Comparison of ENCODE assay signal across 8 cellular contexts in genomic region chr21:46184625-46185555, GRCh38. TPM values are rescaled to one million over a fixed set of nuclear protein-coding genes. Genes with fewer than 3 reads are reported as not detected.
DNase-seq lines count a peak whose midpoint lies in the region; FAIRE-seq and TF ChIP-seq lines count a peak whose summit lies in the region.

No MANE protein-coding gene starts in this region.

- H2AFZ ChIP-seq in Karpas-422 (ENCODE audit: low read length) (peak overlapping the region; percentile 99; the same call in 1 of the 2 replicates), neuronal stem cell (ENCODE audit: low read length) (peak overlapping the region; percentile 90)

- H4K91ac ChIP-seq in neuronal stem cell (ENCODE audit: low read depth, low read length, poor library complexity): peak overlapping the region; percentile 43

- H3K36me3 Mint-ChIP-seq in activated naive CD4-positive, alpha-beta T cell treated with anti-CD3 and anti-CD28 coated beads for 36 hours (ENCODE audit: low read depth): no peaks in the 10 kb centered on the region

- H2BK12ac ChIP-seq in neuronal stem cell (ENCODE audit: low read length): no peak overlapping the region

- peak overlapping the region; percentile 73 for H3K27ac Mint-ChIP-seq in activated naive CD4-positive, alpha-beta T cell treated with anti-CD3 and anti-CD28 coated beads for 36 hours

- H4K8ac ChIP-seq in neuronal stem cell (ENCODE audit: low read depth, low read length): peak overlapping the region; percentile 9

- peaks cover 6% of the 10 kb centered on the region for H3K4me1 Mint-ChIP-seq in activated naive CD4-positive, alpha-beta T cell treated with anti-CD3 and anti-CD28 coated beads for 36 hours (ENCODE audit: low read depth)

- no CpG with 5 or more reads among the region's 30 CpGs for WGBS in neuronal stem cell (ENCODE audit: extremely low coverage in 2 of 2, insufficient read length in 2 of 2, insufficient replicate concordance in 1 of 2), 2 donors
- WGBS in stomach, 5 donors: 9 to 43% (median 13%) methylated on average over 26 to 30 of the region's 30 CpGs

- no peaks in the 10 kb centered on the region for H3K9me3 ChIP-seq in Karpas-422 (ENCODE audit: low read length)
- H3K9me3 ChIP-seq in SJCRH30 (replicated peaks): no peaks in the 10 kb centered on the region
- H3K9me3 ChIP-seq in neuronal stem cell (replicated peaks in 1 of 2; ENCODE audit: control insufficient read depth in 2 of 2, insufficient read depth in 1 of 2, low read depth in 1 of 2, low read length in 2 of 2): no peaks in the 10 kb centered on the region
- H3K9me3 ChIP-seq in stomach: no peaks in the 10 kb centered on the region

- intact Hi-C loops in activated naive CD4-positive, alpha-beta T cell treated with anti-CD3 and anti-CD28 coated beads for 36 hours (cut with micrococcal nuclease): loop anchor here (2.0 kb wide), 2 partner anchors 40 to 44 kb away; partner anchors contain the start of gene LSS
- intact Hi-C loops in stomach (cut with DNase I; ENCODE audit: low total_unique reads): no loop called here

- CTCF ChIA-PET in activated naive CD4-positive, alpha-beta T cell treated with anti-CD3 and anti-CD28 coated beads for 36 hours (lab: Charles Lee): no interaction called here

- H3K9ac ChIP-seq in Karpas-422 (ENCODE audit: low read length) (peak overlapping the region; percentile 79), neuronal stem cell (ENCODE audit: low read depth, low read length, poor library complexity) (peak overlapping the region; percentile 80)

- H3K9me2 ChIP-seq in Karpas-422 (replicated peaks; ENCODE audit: insufficient read depth, low read length): no peaks in the 10 kb centered on the region

- FAIRE-seq in frontal cortex (lab: Jason Lieb, UNC): no peak

- peak overlapping the region; percentile 82 for H3K4me3 Mint-ChIP-seq in activated naive CD4-positive, alpha-beta T cell treated with anti-CD3 and anti-CD28 coated beads for 36 hours

- no peak for TF ChIP-seq POLR2A in stomach (IDR thresholded peaks at IDR 0.05)

- no peak overlapping the region for H3K4ac ChIP-seq in neuronal stem cell (ENCODE audit: low read length)

- peak overlapping the region; percentile 94 for H2BK5ac ChIP-seq in neuronal stem cell (ENCODE audit: low read length)

- peak overlapping the region; percentile 94 for H3K18ac ChIP-seq in neuronal stem cell (ENCODE audit: low read length)

- H3K4me2 ChIP-seq in Karpas-422 (ENCODE audit: low read depth, low read length, poor library complexity, severe bottlenecking) (peak overlapping the region; percentile 98), neuronal stem cell (ENCODE audit: insufficient read depth, low read length, poor library complexity, severe bottlenecking) (peak overlapping the region; percentile 87)

- H3K27me3 Mint-ChIP-seq in activated naive CD4-positive, alpha-beta T cell treated with anti-CD3 and anti-CD28 coated beads for 36 hours (ENCODE audit: low read depth): no peaks in the 10 kb centered on the region

- H3K23ac ChIP-seq in neuronal stem cell (ENCODE audit: low read depth, low read length, poor library complexity): peak overlapping the region; percentile 92

- H3K27me3 ChIP-seq in Karpas-422 (ENCODE audit: low read length) (no peaks in the 10 kb centered on the region), SJCRH30 (no peaks in the 10 kb centered on the region), neuronal stem cell (ENCODE audit: control insufficient read depth in 3 of 3, insufficient read depth in 3 of 3, low read depth in 1 of 3, low read length in 3 of 3) (no peaks in the 10 kb centered on the region), stomach (peaks cover 0 to 14% (median 0%) of the 10 kb centered on the region in 3 donors)

- peaks cover 13% of the 10 kb centered on the region for H3K79me1 ChIP-seq in neuronal stem cell (ENCODE audit: low read depth, low read length)

- TF ChIP-seq EP300 in stomach (IDR thresholded peaks at IDR 0.05): no peak

- no peaks in the 10 kb centered on the region for H3K79me2 ChIP-seq in Karpas-422 (ENCODE audit: low read length)

- peak; percentile 88 for DNase-seq in Karpas-422
- peak; percentile 88 to 91 for DNase-seq in SJCRH30
- peak; percentile 66 for DNase-seq in activated naive CD4-positive, alpha-beta T cell treated with anti-CD3 and anti-CD28 coated beads for 36 hours
- DNase-seq in frontal cortex (ENCODE audit: low spot score in 2 of 2): peak; percentile 79 to 80
- peak; percentile 95 for DNase-seq in neuronal stem cell (ENCODE audit: low spot score)
- peak; percentile 71 for DNase-seq in stomach
- DNase-seq in NCI-H2107 treated with DMSO at 0.1 percent for 48 hours (lab: John Stamatoyannopoulos, UW; ENCODE audit: unreplicated experiment): no peak

- no peak overlapping the region for H2BK120ac ChIP-seq in neuronal stem cell (ENCODE audit: low read depth, low read length)

- no peak overlapping the region for H3K14ac ChIP-seq in neuronal stem cell (ENCODE audit: low read length)

- no peak overlapping the region for H2AK5ac ChIP-seq in neuronal stem cell (ENCODE audit: low read depth, low read length)

- H3K36me3 ChIP-seq in Karpas-422 (ENCODE audit: insufficient read depth, low read length): no peaks in the 10 kb centered on the region
- no peaks in the 10 kb centered on the region; the same call in 1 of the 2 replicates for H3K36me3 ChIP-seq in SJCRH30
- H3K36me3 ChIP-seq in neuronal stem cell (replicated peaks in 1 of 2; ENCODE audit: control insufficient read depth in 2 of 2, insufficient read depth in 2 of 2, low read length in 2 of 2): peaks cover 0 to 14% of the 10 kb centered on the region in 2 donors
- peaks cover 0 to 22% (median 6%) of the 10 kb centered on the region in 4 donors for H3K36me3 ChIP-seq in stomach

- H3K4me3 ChIP-seq in GM12875 (ENCODE audit: low read depth, low read length): peak overlapping the region; percentile 51
- H3K4me3 ChIP-seq in Karpas-422 (ENCODE audit: low read length): peak overlapping the region; percentile 84
- H3K4me3 ChIP-seq in SJCRH30: peak overlapping the region; percentile 100
- peak overlapping the region; percentile 67 to 82 for H3K4me3 ChIP-seq in neuronal stem cell (ENCODE audit: low read length in 2 of 2)
- H3K4me3 ChIP-seq in stomach: peak overlapping the region; percentile 41 to 59 (median 55)

- H3K27ac ChIP-seq in Karpas-422 (ENCODE audit: low read length): peak overlapping the region; percentile 80
- peak overlapping the region; percentile 75 for H3K27ac ChIP-seq in SJCRH30
- H3K27ac ChIP-seq in neuronal stem cell (replicated peaks; ENCODE audit: low read length): peak overlapping the region; percentile 65
- H3K27ac ChIP-seq in stomach: peak overlapping the region; percentile 79 to 95 (median 81)

- no peak for TF ChIP-seq CTCF in GM12875 (IDR thresholded peaks at IDR 0.05; ENCODE audit: borderline replicate concordance, insufficient read depth, low read depth, low read length)
- TF ChIP-seq CTCF in stomach (IDR thresholded peaks at IDR 0.05): no peak

- H2BK15ac ChIP-seq in neuronal stem cell (ENCODE audit: low read length): peak overlapping the region; percentile 49

- H3K9me3 Mint-ChIP-seq in activated naive CD4-positive, alpha-beta T cell treated with anti-CD3 and anti-CD28 coated beads for 36 hours: no peaks in the 10 kb centered on the region

- H4K20me1 ChIP-seq in Karpas-422 (ENCODE audit: insufficient read depth, low read depth, low read length): no peaks in the 10 kb centered on the region

- peaks cover 26% of the 10 kb centered on the region for H3K4me1 ChIP-seq in Karpas-422 (ENCODE audit: low read length)
- H3K4me1 ChIP-seq in SJCRH30: peaks cover 17% of the 10 kb centered on the region
- peaks cover 19 to 28% of the 10 kb centered on the region in 2 donors for H3K4me1 ChIP-seq in neuronal stem cell (ENCODE audit: control insufficient read depth in 2 of 2, insufficient read depth in 1 of 2, low read depth in 1 of 2, low read length in 2 of 2)
- H3K4me1 ChIP-seq in stomach: peaks cover 6 to 35% (median 20%) of the 10 kb centered on the region in 4 donors

RNA-seq across cellular contexts. Expression of gene SPATC1L, which starts 0.6 kb away (rescaled TPM):
- total RNA-seq in Karpas-422 (2014; rRNA removed; shearing (Covaris generic); ENCODE audit: low replicate concordance): 16.7 and 21.5 TPM in 2 replicates
- total RNA-seq in SJCRH30 (2014; rRNA removed; shearing (Covaris generic)): 22.3 and 27.5 TPM in 2 replicates
- total RNA-seq in activated naive CD4-positive, alpha-beta T cell treated with anti-CD3 and anti-CD28 coated beads for 36 hours: 1 to 10 TPM; 8.0 to 9.8 TPM
- 4.9 TPM for total RNA-seq in frontal cortex
- 38.2 TPM for polyA plus RNA-seq in neuronal stem cell (2013, experiment 1 of 2)
- 37.5 TPM for polyA plus RNA-seq in neuronal stem cell (2013, experiment 2 of 2)
- 10 to 100 TPM in 2 of 5 donors, 1 to 10 TPM in 1, under 1 TPM in 1, not detected in 1; 0.72 to 26.4 (median 8.0) TPM for total RNA-seq in stomach
- 10 to 100 TPM in 2 of 3 donors, 1 to 10 TPM in 1; 7.0 to 14.2 (median 13.7) TPM for polyA plus RNA-seq in stomach

RNA-seq across cellular contexts. Expression of gene FTCD, which starts 29.5 kb away (rescaled TPM):
- 0.14 TPM in 1 of 2 replicates, not detected in the other for total RNA-seq in Karpas-422 (2014; rRNA removed; shearing (Covaris generic); ENCODE audit: low replicate concordance)
- not detected in 2 replicates for total RNA-seq in SJCRH30 (2014; rRNA removed; shearing (Covaris generic))
- total RNA-seq in activated naive CD4-positive, alpha-beta T cell treated with anti-CD3 and anti-CD28 coated beads for 36 hours: not detected
- 0.41 TPM for total RNA-seq in frontal cortex
- 2.1 TPM for polyA plus RNA-seq in neuronal stem cell (2013, experiment 1 of 2)
- polyA plus RNA-seq in neuronal stem cell (2013, experiment 2 of 2): 2.0 TPM
- total RNA-seq in stomach: 1 to 10 TPM in 2 of 5 donors, not detected in 3; 1.3 to 6.7 TPM
- 1 to 10 TPM in 1 of 3 donors, under 1 TPM in 2; 0.25 to 2.4 (median 0.53) TPM for polyA plus RNA-seq in stomach

RNA-seq across cellular contexts. Expression of gene LSS, which starts 43.7 kb away (rescaled TPM):
- 40.3 and 62.0 TPM in 2 replicates for total RNA-seq in Karpas-422 (2014; rRNA removed; shearing (Covaris generic); ENCODE audit: low replicate concordance)
- total RNA-seq in SJCRH30 (2014; rRNA removed; shearing (Covaris generic)): 30.6 and 41.3 TPM in 2 replicates
- 10 to 100 TPM in 1 of 2 experiments, 1 to 10 TPM in 1; 9.6 to 12.6 TPM for total RNA-seq in activated naive CD4-positive, alpha-beta T cell treated with anti-CD3 and anti-CD28 coated beads for 36 hours
- total RNA-seq in frontal cortex (39.5 TPM), stomach (100 to 1,000 TPM in 1 of 5 donors, 10 to 100 TPM in 4; 26.4 to 246 (median 46.7) TPM)
- 42.5 TPM for polyA plus RNA-seq in neuronal stem cell (2013, experiment 1 of 2)
- polyA plus RNA-seq in neuronal stem cell (2013, experiment 2 of 2): 42.2 TPM
- polyA plus RNA-seq in stomach: 10 to 100 TPM; 15.3 to 22.2 (median 21.7) TPM
